1 cellular context compared by ENCODE assay signal in genomic region chr12:2794261-2794735, GRCh38.
TF ChIP-seq lines count a peak whose summit lies in the region.

No MANE protein-coding gene starts in this region.

TF ChIP-seq in HepG2, 621 proteins besides CTCF, POLR2A, EP300 and RAD21 (continued from another document):
- TF ChIP-seq ZNF609 (CRISPR knock-in tag; IDR thresholded peaks at IDR 0.05; ENCODE audit: borderline replicate concordance): no peak
- no peak for TF ChIP-seq LCORL (IDR thresholded peaks at IDR 0.05)
- TF ChIP-seq LCORL (CRISPR knock-in tag; IDR thresholded peaks at IDR 0.05): no peak
- TF ChIP-seq ZBTB38 (CRISPR knock-in tag; IDR thresholded peaks at IDR 0.05): peak; percentile 10; the same call in 1 of the 2 replicates
- no peak for TF ChIP-seq EZH2 (conservative IDR thresholded peaks at IDR 0.05; ENCODE audit: low read depth, low read length)
- no peak for TF ChIP-seq MEIS2 (CRISPR knock-in tag; IDR thresholded peaks at IDR 0.05)
- TF ChIP-seq KDM4B (CRISPR knock-in tag; IDR thresholded peaks at IDR 0.05): no peak
- no peak for TF ChIP-seq SRSF9 (IDR thresholded peaks at IDR 0.05; ENCODE audit: borderline replicate concordance, insufficient read depth, low read depth, low read length, poor library complexity, severe bottlenecking)
- TF ChIP-seq ZNF674 (CRISPR knock-in tag; IDR thresholded peaks at IDR 0.05; ENCODE audit: low read depth): no peak
- TF ChIP-seq GTF3A (CRISPR knock-in tag; conservative IDR thresholded peaks at IDR 0.05): no peak
- TF ChIP-seq MTA1 (CRISPR knock-in tag; IDR thresholded peaks at IDR 0.05; ENCODE audit: borderline replicate concordance): 0 out of 2 replicates have a peak, but pooled peaks have one; percentile 25
- TF ChIP-seq ZNF496 (CRISPR knock-in tag; IDR thresholded peaks at IDR 0.05; ENCODE audit: insufficient replicate concordance): no peak
- TF ChIP-seq TAF1 (CRISPR knock-in tag; IDR thresholded peaks at IDR 0.05): no peak
- TF ChIP-seq MED8 (CRISPR knock-in tag; IDR thresholded peaks at IDR 0.05; ENCODE audit: insufficient replicate concordance): peak; percentile 30
- no peak for TF ChIP-seq HNF4G (IDR thresholded peaks at IDR 0.05; ENCODE audit: borderline replicate concordance, low read depth, low read length)
- TF ChIP-seq HNF4G (CRISPR knock-in tag; IDR thresholded peaks at IDR 0.05; ENCODE audit: borderline replicate concordance, low read depth): no peak
- no peak for TF ChIP-seq HNRNPL (IDR thresholded peaks at IDR 0.05; ENCODE audit: low read depth, low read length)
- peak; percentile 4 for TF ChIP-seq AGO2 (optimal IDR thresholded peaks at IDR 0.05; ENCODE audit: low read depth, low read length)
- no peak for TF ChIP-seq ZFP62 (CRISPR knock-in tag; IDR thresholded peaks at IDR 0.05)
- TF ChIP-seq SPEN (CRISPR knock-in tag; IDR thresholded peaks at IDR 0.05; ENCODE audit: low read depth): no peak
- no peak for TF ChIP-seq MED13 (CRISPR knock-in tag; IDR thresholded peaks at IDR 0.05)
- TF ChIP-seq JUND (CRISPR knock-in tag; IDR thresholded peaks at IDR 0.05): no peak
- no peak for TF ChIP-seq SYNCRIP (IDR thresholded peaks at IDR 0.05; ENCODE audit: insufficient read depth, low read depth, low read length)
- no peak for TF ChIP-seq ZBTB2 (CRISPR knock-in tag; IDR thresholded peaks at IDR 0.05; ENCODE audit: low read depth)
- no peak for TF ChIP-seq NKX3-1 (CRISPR knock-in tag; IDR thresholded peaks at IDR 0.05)
- TF ChIP-seq CAMTA2 (CRISPR knock-in tag; IDR thresholded peaks at IDR 0.05; ENCODE audit: borderline replicate concordance): no peak
- no peak for TF ChIP-seq HES4 (CRISPR knock-in tag; IDR thresholded peaks at IDR 0.05; ENCODE audit: borderline replicate concordance)
- no peak for TF ChIP-seq YEATS2 (CRISPR knock-in tag; IDR thresholded peaks at IDR 0.05; ENCODE audit: borderline replicate concordance)
- TF ChIP-seq U2AF2 (IDR thresholded peaks at IDR 0.05; ENCODE audit: low read depth, low read length): no peak
- no peak for TF ChIP-seq PHF21A (CRISPR knock-in tag; IDR thresholded peaks at IDR 0.05)
